In genomic region chr18:7464245-7464966, GRCh38 we compare ENCODE assay signal across 18 cellular contexts.
"Had no signal": no experiment of that assay in that cellular context is flagged by ENCODE, and none has a peak within 500 bp of the region (broad histone marks: within the 10 kb centered on the region; RNA-seq: fewer than 3 reads in every experiment).

No MANE protein-coding gene starts in this region.

- FAIRE-seq: endometrium had no signal

- H3K4me3 ChIP-seq: colonic mucosa, mucosa of descending colon, right lobe of liver, spleen, tibial artery had no signal

- H3K4me1 Mint-ChIP-seq: immature natural killer cell, natural killer cell had no signal

- H3K36me3 ChIP-seq: colonic mucosa, neutrophil, right lobe of liver, spleen, tibial artery had no signal

- H3K27ac ChIP-seq: colonic mucosa, neutrophil, right lobe of liver, spleen, tibial artery had no signal

- H3K27me3 ChIP-seq: colonic mucosa, right lobe of liver, spleen, tibial artery had no signal

- H3K4me1 ChIP-seq: colonic mucosa, right lobe of liver had no signal

- H3K27ac Mint-ChIP-seq: activated CD8-positive, alpha-beta T cell treated with anti-CD3 and anti-CD28 coated beads, Interleukin-2, amount 10 ng/mL, durations not matched to agents 7 days and 5 days; activated naive CD4-positive, alpha-beta T cell treated with anti-CD3 and anti-CD28 coated beads, Interleukin-2, amount 50 U/mL, for 72 hours; immature natural killer cell; natural killer cell had no signal

- H3K9me3 ChIP-seq: colonic mucosa, mucosa of descending colon, neutrophil, right lobe of liver, spleen, tibial artery had no signal

- DNase-seq: activated CD4-positive, alpha-beta T cell treated with anti-CD3 and anti-CD28 coated beads for 48 hours; activated CD8-positive, alpha-beta memory T cell treated with anti-CD3 and anti-CD28 coated beads, Interleukin-2, amount 50 U/mL, for 4 hours; activated CD8-positive, alpha-beta T cell treated with anti-CD3 and anti-CD28 coated beads, Interleukin-2, amount 10 ng/mL, durations not matched to agents 7 days and 5 days; activated effector memory CD4-positive, alpha-beta T cell treated with anti-CD3 and anti-CD28 coated beads, Interleukin-2, amount 50 U/mL, for 16 hours; activated T-cell treated with anti-CD3 and anti-CD28 coated beads, Interleukin-2, amount 50 U/mL, for 48 hours; caudate nucleus; colonic mucosa; immature natural killer cell; mucosa of descending colon; natural killer cell; right lobe of liver; SIG-M5; spleen; tibial artery had no signal

- H3K9me3 Mint-ChIP-seq: immature natural killer cell, natural killer cell had no signal

- H3K36me3 Mint-ChIP-seq: activated naive CD4-positive, alpha-beta T cell treated with anti-CD3 and anti-CD28 coated beads, Interleukin-2, amount 50 U/mL, for 72 hours; immature natural killer cell; natural killer cell had no signal

- H3K4me3 Mint-ChIP-seq: activated CD8-positive, alpha-beta T cell treated with anti-CD3 and anti-CD28 coated beads, Interleukin-2, amount 10 ng/mL, durations not matched to agents 7 days and 5 days; immature natural killer cell; natural killer cell had no signal

- ATAC-seq: activated CD8-positive, alpha-beta T cell treated with anti-CD3 and anti-CD28 coated beads, Interleukin-2, amount 10 ng/mL, durations not matched to agents 7 days and 5 days; activated naive CD4-positive, alpha-beta T cell treated with anti-CD3 and anti-CD28 coated beads, Interleukin-2, amount 50 U/mL, for 72 hours; esophagus mucosa; mucosa of descending colon; natural killer cell; right lobe of liver had no signal
